In the genomic region with DNA sequence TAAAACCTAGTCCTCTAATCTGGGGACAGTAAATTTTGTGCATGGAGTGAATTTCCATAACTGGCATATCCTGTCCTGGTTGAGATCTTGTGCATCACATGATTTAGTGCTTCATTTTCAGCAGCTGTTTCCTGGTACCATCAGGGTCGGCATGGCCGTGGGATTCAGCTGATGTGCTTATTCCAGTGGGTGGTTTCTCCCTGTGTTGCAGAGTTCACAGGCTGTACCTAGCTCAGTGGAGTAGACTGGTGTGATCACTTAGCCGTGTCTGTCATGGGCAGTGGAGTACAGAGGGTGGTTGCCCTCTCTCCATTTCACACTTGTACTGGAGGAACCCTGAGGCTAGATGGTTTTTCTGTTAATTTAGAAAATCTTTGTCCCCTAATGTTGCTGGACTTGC, we compare ENCODE assay signal across 2 cellular contexts.
TF ChIP-seq lines count a peak whose summit lies in the region.

No MANE protein-coding gene starts in this region.

TF ChIP-seq in HEK293, 187 proteins besides CTCF, POLR2A, EP300 and RAD21:
- TF ChIP-seq, protein P1, sequence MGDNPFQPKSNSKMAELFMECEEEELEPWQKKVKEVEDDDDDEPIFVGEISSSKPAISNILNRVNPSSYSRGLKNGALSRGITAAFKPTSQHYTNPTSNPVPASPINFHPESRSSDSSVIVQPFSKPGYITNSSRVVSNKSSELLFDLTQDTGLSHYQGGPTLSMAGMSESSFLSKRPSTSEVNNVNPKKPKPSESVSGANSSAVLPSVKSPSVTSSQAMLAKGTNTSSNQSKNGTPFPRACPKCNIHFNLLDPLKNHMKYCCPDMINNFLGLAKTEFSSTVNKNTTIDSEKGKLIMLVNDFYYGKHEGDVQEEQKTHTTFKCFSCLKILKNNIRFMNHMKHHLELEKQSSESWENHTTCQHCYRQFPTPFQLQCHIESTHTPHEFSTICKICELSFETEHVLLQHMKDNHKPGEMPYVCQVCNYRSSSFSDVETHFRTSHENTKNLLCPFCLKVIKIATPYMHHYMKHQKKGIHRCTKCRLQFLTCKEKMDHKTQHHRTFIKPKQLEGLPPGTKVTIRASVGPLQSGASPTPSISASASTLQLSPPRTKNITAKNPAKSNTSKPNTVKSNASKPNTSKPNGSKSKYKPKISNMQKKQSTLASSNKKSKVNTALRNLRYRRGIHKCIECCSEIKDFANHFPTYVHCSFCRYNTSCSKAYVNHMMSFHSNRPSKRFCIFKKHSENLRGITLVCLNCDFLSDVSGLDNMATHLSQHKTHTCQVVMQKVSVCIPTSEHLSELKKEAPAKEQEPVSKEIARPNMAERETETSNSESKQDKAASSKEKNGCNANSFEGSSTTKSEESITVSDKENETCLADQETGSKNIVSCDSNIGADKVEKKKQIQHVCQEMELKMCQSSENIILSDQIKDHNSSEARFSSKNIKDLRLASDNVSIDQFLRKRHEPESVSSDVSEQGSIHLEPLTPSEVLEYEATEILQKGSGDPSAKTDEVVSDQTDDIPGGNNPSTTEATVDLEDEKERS (tag by site-specific recombination; IDR thresholded peaks at IDR 0.05), result no peak
- 0 out of 2 replicates have a peak, but pooled peaks have one; percentile 14 for TF ChIP-seq ZFHX2 (tag by site-specific recombination; conservative IDR thresholded peaks at IDR 0.05)
- TF ChIP-seq, protein P2, sequence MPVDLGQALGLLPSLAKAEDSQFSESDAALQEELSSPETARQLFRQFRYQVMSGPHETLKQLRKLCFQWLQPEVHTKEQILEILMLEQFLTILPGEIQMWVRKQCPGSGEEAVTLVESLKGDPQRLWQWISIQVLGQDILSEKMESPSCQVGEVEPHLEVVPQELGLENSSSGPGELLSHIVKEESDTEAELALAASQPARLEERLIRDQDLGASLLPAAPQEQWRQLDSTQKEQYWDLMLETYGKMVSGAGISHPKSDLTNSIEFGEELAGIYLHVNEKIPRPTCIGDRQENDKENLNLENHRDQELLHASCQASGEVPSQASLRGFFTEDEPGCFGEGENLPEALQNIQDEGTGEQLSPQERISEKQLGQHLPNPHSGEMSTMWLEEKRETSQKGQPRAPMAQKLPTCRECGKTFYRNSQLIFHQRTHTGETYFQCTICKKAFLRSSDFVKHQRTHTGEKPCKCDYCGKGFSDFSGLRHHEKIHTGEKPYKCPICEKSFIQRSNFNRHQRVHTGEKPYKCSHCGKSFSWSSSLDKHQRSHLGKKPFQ (tag by site-specific recombination; IDR thresholded peaks at IDR 0.05), result peak; percentile 67
- TF ChIP-seq SP7 (tag by site-specific recombination; IDR thresholded peaks at IDR 0.05), result no peak

TF ChIP-seq in WTC11, 78 proteins besides CTCF, POLR2A, EP300 and RAD21 (continued from another document):
- TF ChIP-seq, protein P3, sequence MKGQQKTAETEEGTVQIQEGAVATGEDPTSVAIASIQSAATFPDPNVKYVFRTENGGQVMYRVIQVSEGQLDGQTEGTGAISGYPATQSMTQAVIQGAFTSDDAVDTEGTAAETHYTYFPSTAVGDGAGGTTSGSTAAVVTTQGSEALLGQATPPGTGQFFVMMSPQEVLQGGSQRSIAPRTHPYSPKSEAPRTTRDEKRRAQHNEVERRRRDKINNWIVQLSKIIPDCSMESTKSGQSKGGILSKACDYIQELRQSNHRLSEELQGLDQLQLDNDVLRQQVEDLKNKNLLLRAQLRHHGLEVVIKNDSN (CRISPR knock-in tag; IDR thresholded peaks at IDR 0.05), result no peak
- TF ChIP-seq NFYB (CRISPR knock-in tag; conservative IDR thresholded peaks at IDR 0.05; ENCODE audit: low read depth) (no peak), ZNF671 (CRISPR knock-in tag; IDR thresholded peaks at IDR 0.05) (no peak)
